In genomic region chr7:107622937-107623336, GRCh38 we compare ENCODE assay signal across 2 cellular contexts.
TF ChIP-seq lines count a peak whose summit lies in the region.

No MANE protein-coding gene starts in this region.

TF ChIP-seq in K562, 482 proteins besides CTCF, POLR2A, EP300 and RAD21:
- no peak for TF ChIP-seq PML (IDR thresholded peaks at IDR 0.05; ENCODE audit: low read length)
- TF ChIP-seq ETV6 (IDR thresholded peaks at IDR 0.05; ENCODE audit: borderline replicate concordance in 1 of 2, low read depth in 2 of 2, low read length in 1 of 2), result no peak
- TF ChIP-seq ETV6 (CRISPR knock-in tag; IDR thresholded peaks at IDR 0.05; ENCODE audit: borderline replicate concordance), result no peak
- no peak for TF ChIP-seq KLF1 (tag; IDR thresholded peaks at IDR 0.05)
- no peak for TF ChIP-seq ZNF589 (CRISPR knock-in tag; IDR thresholded peaks at IDR 0.05; ENCODE audit: low read depth)
- no peak for TF ChIP-seq CHD1 (IDR thresholded peaks at IDR 0.05; ENCODE audit: low read length)
- no peak for TF ChIP-seq PHF21A (IDR thresholded peaks at IDR 0.05; ENCODE audit: borderline replicate concordance, low read depth)
- TF ChIP-seq ZFX (CRISPR knock-in tag; IDR thresholded peaks at IDR 0.05), result no peak
- no peak for TF ChIP-seq THRA (IDR thresholded peaks at IDR 0.05)
- no peak for TF ChIP-seq TAL1 (IDR thresholded peaks at IDR 0.05)
- no peak for TF ChIP-seq THRAP3 (IDR thresholded peaks at IDR 0.05; ENCODE audit: borderline replicate concordance)

TF ChIP-seq in endothelial cell of umbilical vein, 7 proteins besides CTCF, POLR2A, EP300 and RAD21:
- TF ChIP-seq JUN (IDR thresholded peaks at IDR 0.05; ENCODE audit: borderline replicate concordance, insufficient read depth, insufficient read length, low read depth) (no peak), MYC (IDR thresholded peaks at IDR 0.05; ENCODE audit: low read depth, low read length) (no peak), GATA2 (IDR thresholded peaks at IDR 0.05; ENCODE audit: insufficient read depth, insufficient read length, low read depth, low read length) (no peak), MAX (IDR thresholded peaks at IDR 0.05; ENCODE audit: insufficient read depth, insufficient read length) (no peak), EZH2 (IDR thresholded peaks at IDR 0.05; ENCODE audit: borderline replicate concordance, low read depth, low read length, severe bottlenecking) (no peak), POLR2AphosphoS5 (IDR thresholded peaks at IDR 0.05; ENCODE audit: insufficient read depth, low read depth, low read length) (no peak), FOS (IDR thresholded peaks at IDR 0.05; ENCODE audit: borderline replicate concordance, insufficient read depth, low read length) (no peak)
